8 cellular contexts compared by ENCODE assay signal in genomic region chr12:14768823-14769405, GRCh38. TPM values are rescaled to one million over a fixed set of nuclear protein-coding genes. Genes with fewer than 3 reads are reported as not detected.
DNase-seq lines count a peak whose midpoint lies in the region; ATAC-seq lines count a peak whose summit lies in the region.

No MANE protein-coding gene starts in this region.

- peak overlapping the region; percentile 64 to 84 (median 75) for H3K4me3 ChIP-seq in skin epidermis

- DNase-seq in NCI-H82 (lab: John Stamatoyannopoulos, UW), result peak; percentile 13
- DNase-seq in NCI-H82 treated with DMSO at 0.1 percent for 48 hours (lab: John Stamatoyannopoulos, UW; ENCODE audit: unreplicated experiment), result no peak
- DNase-seq in activated T-cell treated with anti-CD3 and anti-CD28 coated beads for 4 hours, result peak; percentile 11
- DNase-seq in glomerular visceral epithelial cell (ENCODE audit: extremely low spot score), result peak; percentile 50
- DNase-seq in HT-29 (ENCODE audit: low spot score), result no peak
- DNase-seq in NCI-H1930 (lab: John Stamatoyannopoulos, UW), result no peak

- ATAC-seq in HG03378 (IDR thresholded peaks at IDR 0.05; ENCODE audit: unreplicated experiment), result no peak

- peak overlapping the region in 20 of 21 experiments; percentile 41 to 96 (median 94) for H3K27ac ChIP-seq in skin epidermis

RNA-seq across cellular contexts. Expression of gene WBP11, which starts 34.4 kb away (rescaled TPM):
- total RNA-seq in HT-29 (2014; rRNA removed; shearing (Covaris generic)), result 18.0 and 28.8 TPM in 2 replicates

RNA-seq across cellular contexts. Expression of gene C12orf60, which starts 34.6 kb away (rescaled TPM):
- total RNA-seq in HT-29 (2014; rRNA removed; shearing (Covaris generic)), result 0.89 and 0.99 TPM in 2 replicates

RNA-seq across cellular contexts. Expression of gene SMCO3, which starts 45.1 kb away (rescaled TPM):
- total RNA-seq in HT-29 (2014; rRNA removed; shearing (Covaris generic)), result not detected in 2 replicates

Comparison
In these comparisons a context has a peak if more than half of its experiments do, and no peak if none do; other contexts are left out.
1. DNase-seq: peak in NCI-H82 (single experiment), activated T-cell treated with anti-CD3 and anti-CD28 coated beads for 4 hours (single experiment) and glomerular visceral epithelial cell (single experiment); none in NCI-H82 treated with DMSO at 0.1 percent for 48 hours (single experiment), HT-29 (single experiment) and NCI-H1930 (0 of 2).